ENCODE assay signal across 1 cellular context in the genomic region with DNA sequence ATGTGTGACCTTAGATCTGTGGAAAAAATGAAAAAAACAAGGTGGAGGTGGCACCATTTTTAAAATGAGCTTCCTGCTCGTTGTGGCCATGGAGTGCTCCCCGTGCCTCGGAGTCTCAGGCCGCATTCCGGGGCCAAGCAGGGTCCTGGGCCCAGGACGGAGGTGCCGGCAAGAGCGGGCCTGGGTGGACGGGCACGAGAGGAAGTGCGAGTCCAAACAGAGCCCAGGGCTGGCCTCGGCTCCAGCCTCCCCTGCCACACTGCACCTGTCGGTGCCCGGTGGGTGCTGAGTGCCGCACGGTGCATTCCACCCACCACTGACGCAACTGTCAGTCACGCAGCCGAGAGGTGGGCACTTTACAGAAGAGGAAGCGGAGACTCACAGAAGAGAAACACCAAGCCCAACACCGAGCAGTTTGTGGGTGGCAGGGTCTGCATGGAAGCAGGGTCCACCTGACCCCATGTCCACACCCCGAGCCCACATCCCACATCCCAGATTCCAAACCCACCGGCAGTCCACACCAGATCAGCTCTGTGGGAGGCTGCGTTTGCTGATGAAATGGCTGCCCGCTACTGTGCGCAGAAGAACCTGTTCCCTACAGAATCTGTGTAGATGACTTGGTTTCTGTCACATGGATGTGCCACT.
TF ChIP-seq lines count a peak whose summit lies in the region.

No MANE protein-coding gene starts in this region.

TF ChIP-seq in GM23338, 12 proteins besides CTCF, POLR2A, EP300 and RAD21 (continued from another document):
- TF ChIP-seq, protein P1, sequence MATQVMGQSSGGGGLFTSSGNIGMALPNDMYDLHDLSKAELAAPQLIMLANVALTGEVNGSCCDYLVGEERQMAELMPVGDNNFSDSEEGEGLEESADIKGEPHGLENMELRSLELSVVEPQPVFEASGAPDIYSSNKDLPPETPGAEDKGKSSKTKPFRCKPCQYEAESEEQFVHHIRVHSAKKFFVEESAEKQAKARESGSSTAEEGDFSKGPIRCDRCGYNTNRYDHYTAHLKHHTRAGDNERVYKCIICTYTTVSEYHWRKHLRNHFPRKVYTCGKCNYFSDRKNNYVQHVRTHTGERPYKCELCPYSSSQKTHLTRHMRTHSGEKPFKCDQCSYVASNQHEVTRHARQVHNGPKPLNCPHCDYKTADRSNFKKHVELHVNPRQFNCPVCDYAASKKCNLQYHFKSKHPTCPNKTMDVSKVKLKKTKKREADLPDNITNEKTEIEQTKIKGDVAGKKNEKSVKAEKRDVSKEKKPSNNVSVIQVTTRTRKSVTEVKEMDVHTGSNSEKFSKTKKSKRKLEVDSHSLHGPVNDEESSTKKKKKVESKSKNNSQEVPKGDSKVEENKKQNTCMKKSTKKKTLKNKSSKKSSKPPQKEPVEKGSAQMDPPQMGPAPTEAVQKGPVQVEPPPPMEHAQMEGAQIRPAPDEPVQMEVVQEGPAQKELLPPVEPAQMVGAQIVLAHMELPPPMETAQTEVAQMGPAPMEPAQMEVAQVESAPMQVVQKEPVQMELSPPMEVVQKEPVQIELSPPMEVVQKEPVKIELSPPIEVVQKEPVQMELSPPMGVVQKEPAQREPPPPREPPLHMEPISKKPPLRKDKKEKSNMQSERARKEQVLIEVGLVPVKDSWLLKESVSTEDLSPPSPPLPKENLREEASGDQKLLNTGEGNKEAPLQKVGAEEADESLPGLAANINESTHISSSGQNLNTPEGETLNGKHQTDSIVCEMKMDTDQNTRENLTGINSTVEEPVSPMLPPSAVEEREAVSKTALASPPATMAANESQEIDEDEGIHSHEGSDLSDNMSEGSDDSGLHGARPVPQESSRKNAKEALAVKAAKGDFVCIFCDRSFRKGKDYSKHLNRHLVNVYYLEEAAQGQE (IDR thresholded peaks at IDR 0.05; ENCODE audit: unreplicated experiment) = no peak
- TF ChIP-seq ZNF331 (CRISPR knock-in tag; IDR thresholded peaks at IDR 0.05; ENCODE audit: low read depth) (no peak), JUNB (IDR thresholded peaks at IDR 0.05; ENCODE audit: unreplicated experiment) (no peak), STAT1 (IDR thresholded peaks at IDR 0.05; ENCODE audit: unreplicated experiment) (no peak), EZH2 (IDR thresholded peaks at IDR 0.05; ENCODE audit: low read depth, unreplicated experiment) (no peak)
- TF ChIP-seq, protein P2, sequence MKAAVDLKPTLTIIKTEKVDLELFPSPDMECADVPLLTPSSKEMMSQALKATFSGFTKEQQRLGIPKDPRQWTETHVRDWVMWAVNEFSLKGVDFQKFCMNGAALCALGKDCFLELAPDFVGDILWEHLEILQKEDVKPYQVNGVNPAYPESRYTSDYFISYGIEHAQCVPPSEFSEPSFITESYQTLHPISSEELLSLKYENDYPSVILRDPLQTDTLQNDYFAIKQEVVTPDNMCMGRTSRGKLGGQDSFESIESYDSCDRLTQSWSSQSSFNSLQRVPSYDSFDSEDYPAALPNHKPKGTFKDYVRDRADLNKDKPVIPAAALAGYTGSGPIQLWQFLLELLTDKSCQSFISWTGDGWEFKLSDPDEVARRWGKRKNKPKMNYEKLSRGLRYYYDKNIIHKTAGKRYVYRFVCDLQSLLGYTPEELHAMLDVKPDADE (IDR thresholded peaks at IDR 0.05) = no peak
